In the genomic region with DNA sequence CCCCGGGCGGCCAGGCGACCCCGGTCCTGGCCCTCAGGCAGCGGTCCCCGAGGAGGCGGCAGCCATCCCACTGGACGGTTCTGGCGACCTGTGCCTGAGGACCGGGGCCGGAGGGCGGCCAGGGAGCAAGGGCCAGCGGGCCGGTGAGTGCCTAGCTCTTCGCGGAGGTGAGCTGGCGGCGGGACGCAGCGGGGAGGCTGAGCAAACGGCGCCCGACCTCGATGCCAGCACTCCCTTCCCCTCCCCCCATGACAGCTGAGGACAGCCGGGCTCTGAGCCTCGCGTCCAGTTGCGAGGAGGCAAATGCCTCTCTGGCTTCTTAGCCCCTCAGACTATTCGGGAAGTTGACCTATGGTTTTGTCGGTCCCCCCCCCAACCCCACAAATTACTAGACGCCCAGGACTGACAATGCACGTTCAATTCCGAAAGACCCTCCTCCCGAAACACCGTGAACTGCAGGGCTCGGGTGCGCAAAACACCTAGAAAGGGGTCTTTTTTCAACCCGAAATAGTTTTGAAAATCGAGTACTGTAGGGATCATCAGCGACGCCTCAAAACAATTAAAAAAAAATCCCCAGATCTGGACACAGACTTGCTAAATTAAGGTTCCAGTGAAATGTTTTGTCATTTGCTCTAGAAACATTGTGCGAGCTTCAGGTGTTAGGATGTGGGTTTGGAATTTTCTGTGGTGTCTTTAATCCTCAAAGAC, we compare ENCODE assay signal across 8 cellular contexts. TPM values are rescaled to one million over a fixed set of nuclear protein-coding genes. Genes with fewer than 3 reads are reported as not detected.
A peak's percentile ranks its signal among the peaks of the same experiment; 100 is the strongest.
DNase-seq lines count a peak whose midpoint lies in the region; ATAC-seq and TF ChIP-seq lines count a peak whose summit lies in the region.

No MANE protein-coding gene starts in this region.

- H3K4me1 ChIP-seq in NT2/D1 (ENCODE audit: insufficient read depth, insufficient read length) (peaks cover 3% of the 10 kb centered on the region), ovary (ENCODE audit: insufficient read depth) (peaks cover 5% of the 10 kb centered on the region)

- H3K4me1 Mint-ChIP-seq in activated naive CD8-positive, alpha-beta T cell treated with anti-CD3 and anti-CD28 coated beads, Interleukin-2, amount 10 ng/mL, durations not matched to agents 7 days and 5 days = peaks cover 26% of the 10 kb centered on the region

- H3K36me3 ChIP-seq in NT2/D1 (ENCODE audit: insufficient read depth, insufficient read length, low read length) (no peaks in the 10 kb centered on the region), ovary (no peaks in the 10 kb centered on the region)

- peak; percentile 89 for DNase-seq in DMS53 treated with DMSO at 0.1 percent for 48 hours (lab: John Stamatoyannopoulos, UW; ENCODE audit: unreplicated experiment)
- DNase-seq in GM20000 (ENCODE audit: low spot score) = peak; percentile 72
- DNase-seq in HL-60 (ENCODE audit: low read depth in 1 of 2, low spot score in 1 of 2) = peak in 1 of 2 experiments; percentile 70
- peak; percentile 87 for DNase-seq in NT2/D1 (ENCODE audit: low read depth, low spot score)
- no peak for DNase-seq in activated naive CD8-positive, alpha-beta T cell treated with anti-CD3 and anti-CD28 coated beads, Interleukin-2, amount 10 ng/mL, durations not matched to agents 7 days and 5 days
- peak; percentile 87 for DNase-seq in cardiac septum (ENCODE audit: low spot score)
- peak; percentile 63 to 80 (median 77) for DNase-seq in ovary

- 1 to 4% (median 2%) methylated on average over 33 to 42 of the region's 42 CpGs for WGBS in ovary, 3 donors

- H3K36me3 Mint-ChIP-seq in activated naive CD8-positive, alpha-beta T cell treated with anti-CD3 and anti-CD28 coated beads, Interleukin-2, amount 10 ng/mL, durations not matched to agents 7 days and 5 days = peaks cover 19% of the 10 kb centered on the region

- H3K27me3 ChIP-seq in HL-60 (ENCODE audit: insufficient read depth, poor library complexity, severe bottlenecking) (no peaks in the 10 kb centered on the region), NT2/D1 (ENCODE audit: insufficient read depth, insufficient read length) (peaks cover 96% of the 10 kb centered on the region), ovary (no peaks in the 10 kb centered on the region)

- no peaks in the 10 kb centered on the region for H3K9me3 Mint-ChIP-seq in activated naive CD8-positive, alpha-beta T cell treated with anti-CD3 and anti-CD28 coated beads, Interleukin-2, amount 10 ng/mL, durations not matched to agents 7 days and 5 days

- no peak for TF ChIP-seq POLR2A in ovary (IDR thresholded peaks at IDR 0.05)

- H3K4me3 ChIP-seq in HL-60 (replicated peaks; ENCODE audit: insufficient read depth, low read length) (peak overlapping the region; percentile 72), NT2/D1 (ENCODE audit: insufficient read length, low read depth) (peak overlapping the region; percentile 52), ovary (peak overlapping the region; percentile 83)

- POLR2A ChIA-PET in activated naive CD8-positive, alpha-beta T cell treated with anti-CD3 and anti-CD28 coated beads, Interleukin-2, amount 10 ng/mL, durations not matched to agents 7 days and 5 days (lab: Charles Lee) = interaction anchor here (1.4 to 3.7 kb wide), 6 partner anchors 9 to 541 kb away, joined by 5 to 108 read pairs (median 8); a partner anchor contains a TSS

- H3K27ac Mint-ChIP-seq in activated naive CD8-positive, alpha-beta T cell treated with anti-CD3 and anti-CD28 coated beads, Interleukin-2, amount 10 ng/mL, durations not matched to agents 7 days and 5 days = peak overlapping the region; percentile 82

- TF ChIP-seq EP300 in ovary (IDR thresholded peaks at IDR 0.05) = no peak

- H3K4me3 Mint-ChIP-seq in activated naive CD8-positive, alpha-beta T cell treated with anti-CD3 and anti-CD28 coated beads, Interleukin-2, amount 10 ng/mL, durations not matched to agents 7 days and 5 days = peak overlapping the region; percentile 74

- H3K9ac ChIP-seq in NT2/D1 (ENCODE audit: insufficient read length, low read depth) = peak overlapping the region; percentile 53

- H3K9me3 ChIP-seq in NT2/D1 (ENCODE audit: insufficient read depth, low read length) (no peaks in the 10 kb centered on the region), ovary (no peaks in the 10 kb centered on the region)

- H3K27ac ChIP-seq in HL-60 (replicated peaks) (peak overlapping the region; percentile 97), ovary (peak overlapping the region; percentile 97 to 99)

- H3K27me3 Mint-ChIP-seq in activated naive CD8-positive, alpha-beta T cell treated with anti-CD3 and anti-CD28 coated beads, Interleukin-2, amount 10 ng/mL, durations not matched to agents 7 days and 5 days = peaks cover 37% of the 10 kb centered on the region

- ATAC-seq in activated naive CD8-positive, alpha-beta T cell treated with anti-CD3 and anti-CD28 coated beads, Interleukin-2, amount 10 ng/mL, durations not matched to agents 7 days and 5 days (ENCODE audit: low read depth) = peak; percentile 49
- ATAC-seq in GM18870 (IDR thresholded peaks at IDR 0.05; ENCODE audit: unreplicated experiment) = no peak

- intact Hi-C loops in cardiac septum (cut with DNase I) (loop anchor here (1.0 kb wide), 1 partner anchor 9 kb away; no protein-coding TSS in a partner anchor), ovary (cut with DNase I) (loop anchor here in 1 of 4 donors (10.0 kb wide), 1 partner anchor 1947 kb away; a partner anchor contains a TSS)

- TF ChIP-seq CTCF in GM20000 (IDR thresholded peaks at IDR 0.05; ENCODE audit: extremely low read depth, missing control alignments) (no peak), HL-60 (IDR thresholded peaks at IDR 0.05; ENCODE audit: insufficient read depth, low read length) (no peak), ovary (IDR thresholded peaks at IDR 0.05) (no peak)

RNA-seq across cellular contexts. Expression of a gene that starts 8.3 kb away (rescaled TPM):
- total RNA-seq in activated naive CD8-positive, alpha-beta T cell treated with anti-CD3 and anti-CD28 coated beads, Interleukin-2, amount 10 ng/mL, durations not matched to agents 7 days and 5 days = 10 to 100 TPM; 52.5 to 62.9 TPM
- 9.8 TPM for total RNA-seq in cardiac septum
- 10 to 100 TPM; 17.4 to 49.2 (median 32.7) TPM for total RNA-seq in ovary
- polyA plus RNA-seq in ovary = 10 to 100 TPM; 46.7 to 65.6 TPM

RNA-seq across cellular contexts. Expression of a gene that starts 18.2 kb away (rescaled TPM):
- total RNA-seq in activated naive CD8-positive, alpha-beta T cell treated with anti-CD3 and anti-CD28 coated beads, Interleukin-2, amount 10 ng/mL, durations not matched to agents 7 days and 5 days = 10 to 100 TPM; 70.3 to 75.2 TPM
- 81.0 TPM for total RNA-seq in cardiac septum
- total RNA-seq in ovary = 10 to 100 TPM; 23.1 to 76.0 (median 57.1) TPM
- polyA plus RNA-seq in ovary = 10 to 100 TPM; 32.8 to 67.6 TPM
